10 cellular contexts compared by ENCODE assay signal in genomic region chr14:102873131-102873530, GRCh38.
"Had no signal": no experiment of that assay in that cellular context is flagged by ENCODE, and none has a peak within 500 bp of the region (broad histone marks: within the 10 kb centered on the region; RNA-seq: fewer than 3 reads in every experiment).

No MANE protein-coding gene starts in this region.

- H3K27ac ChIP-seq: neutrophil, parathyroid adenoma, SK-N-MC had no signal

- H2AFZ ChIP-seq: parathyroid adenoma had no signal

- H3K4me3 ChIP-seq: SK-N-MC had no signal

- H3K79me2 ChIP-seq: parathyroid adenoma had no signal

- H3K27me3 ChIP-seq: neutrophil had no signal

- H3K4me1 ChIP-seq: parathyroid adenoma had no signal

- H3K9me3 ChIP-seq: neutrophil had no signal

- DNase-seq: activated B cell treated with CpG ODN at 0.5 μM for 24 hours; activated CD4-positive, alpha-beta T cell treated with anti-CD3 and anti-CD28 coated beads for 4 hours; activated CD8-positive, alpha-beta T cell treated with anti-CD3 and anti-CD28 coated beads for 36 hours; activated gamma-delta T cell; mesendoderm; stimulated activated CD8-positive, alpha-beta memory T cell treated with anti-CD3 and anti-CD28 coated beads, Interleukin-4, amount 100 ng/mL, for 48 hours; stimulated activated naive CD8-positive, alpha-beta T cell treated with anti-CD3 and anti-CD28 coated beads, Interleukin-15, Interleukin-2, amounts not matched to agents 100 U/mL and 50 U/mL, for 24 hours had no signal
